10 cellular contexts compared by ENCODE assay signal in the genomic region with DNA sequence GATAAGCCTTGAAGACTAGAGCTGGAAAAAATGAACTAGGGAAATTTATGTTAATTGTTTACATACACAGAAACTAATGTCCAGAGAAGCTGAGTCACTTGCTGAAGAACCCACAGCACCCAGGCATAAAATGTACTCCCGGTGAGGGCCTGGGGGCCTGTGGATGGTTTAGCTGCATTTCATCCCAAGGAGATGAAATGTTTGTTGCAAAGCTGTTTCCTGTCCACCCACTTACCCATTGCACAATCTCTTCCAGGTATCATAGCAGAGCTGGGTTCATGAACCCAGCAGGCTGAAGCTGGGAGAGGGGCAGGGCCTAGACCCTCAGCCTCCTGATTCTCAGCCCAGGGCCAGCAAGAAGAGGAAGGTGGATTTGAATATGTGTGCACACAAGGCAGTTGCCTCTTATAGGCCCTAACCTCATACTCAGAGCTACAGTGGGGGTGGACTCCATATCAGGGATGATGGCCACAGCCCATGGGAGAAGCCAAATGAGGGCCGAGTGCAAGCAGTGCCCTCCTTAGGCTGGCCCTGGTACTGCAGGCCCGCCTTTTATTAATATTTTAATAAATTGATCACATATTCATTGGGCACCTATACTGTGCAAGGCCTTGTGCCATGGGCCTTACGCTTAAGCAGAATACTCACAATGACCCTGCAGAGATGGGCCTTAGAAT.
DNase-seq lines count a peak whose midpoint lies in the region; ATAC-seq, FAIRE-seq and TF ChIP-seq lines count a peak whose summit lies in the region.
"Had no signal": no experiment of that assay in that cellular context is flagged by ENCODE, and none has a peak within 500 bp of the region (broad histone marks: within the 10 kb centered on the region; RNA-seq: fewer than 3 reads in every experiment).

No MANE protein-coding gene starts in this region.

- POLR2A ChIA-PET in IMR-90 (lab: Charles Lee; ENCODE audit: unreplicated experiment): no interaction called here

- no peak overlapping the region for H4K5ac ChIP-seq in IMR-90 (ENCODE audit: low read depth, low read length)

- TF ChIP-seq RAD21 in IMR-90 (IDR thresholded peaks at IDR 0.05; ENCODE audit: low read length): peak; percentile 86

- peak overlapping the region in 1 of 2 experiments; percentile 20; a peak in 1 of 4 replicates for H4K8ac ChIP-seq in IMR-90 (ENCODE audit: low read depth in 2 of 2, low read length in 2 of 2)

- peak; percentile 18 for DNase-seq in DMS79 treated with DMSO at 0.1 percent for 48 hours (lab: John Stamatoyannopoulos, UW)
- no peak for DNase-seq in DMS79 (lab: John Stamatoyannopoulos, UW)
- peak; percentile 80 for DNase-seq in IMR-90
- DNase-seq in astrocyte of the cerebellum (ENCODE audit: low read depth): peak; percentile 32
- no peak for DNase-seq in kidney
- no peak for DNase-seq in upper lobe of left lung
- no peak for DNase-seq in MV-4-11 (lab: John Stamatoyannopoulos, UW)
- DNase-seq: activated B cell treated with CpG ODN at 0.5 μM for 24 hours had no signal

- H3K9me1 ChIP-seq in IMR-90 (ENCODE audit: insufficient read depth, low read length): peaks cover 6% of the 10 kb centered on the region; the same call in 1 of the 2 replicates

- H3K27me3 ChIP-seq in IMR-90 (ENCODE audit: control insufficient read depth, insufficient read depth, low read length): no peaks in the 10 kb centered on the region
- H3K27me3 ChIP-seq in upper lobe of left lung: no peaks in the 10 kb centered on the region

- in situ Hi-C loops in IMR-90 (cut with MboI; ENCODE audit: low sequenced_read_pairs) (no loop called here), astrocyte of the cerebellum (cut with HindIII; ENCODE audit: low sequenced_read_pairs) (no loop called here)

- peak overlapping the region; percentile 7 for H2AFZ ChIP-seq in IMR-90 (replicated peaks; ENCODE audit: low read length, poor library complexity)

- no TSS peak for BruUV-seq in IMR-90 (replicated peaks; lab: Mats Ljungman, UMichigan)

- ATAC-seq in IMR-90 (ENCODE audit: low read depth): peak; percentile 98
- ATAC-seq in upper lobe of left lung (ENCODE audit: low FRiP score in 2 of 2): peak in 1 of 2 donors; percentile 78
- ATAC-seq in GM18861 (IDR thresholded peaks at IDR 0.05; ENCODE audit: unreplicated experiment): no peak

- no peak overlapping the region for H3K4me3 ChIP-seq in IMR-90 (ENCODE audit: insufficient read depth, low read depth, low read length)
- no peak overlapping the region for H3K4me3 ChIP-seq in astrocyte of the cerebellum (ENCODE audit: low read depth, low read length)
- H3K4me3 ChIP-seq in kidney (ENCODE audit: low read length in 2 of 2): no peak overlapping the region
- H3K4me3 ChIP-seq in upper lobe of left lung: no peak overlapping the region
- H3K4me3 ChIP-seq: skin epidermis had no signal

- dilution Hi-C loops in IMR-90 (cut with HindIII; ENCODE audit: low sequenced_read_pairs, unreplicated experiment): no loop called here

- peak overlapping the region; percentile 17 for H4K91ac ChIP-seq in IMR-90 (ENCODE audit: insufficient read depth, low read depth, low read length)

- H3K36me3 ChIP-seq in IMR-90 (ENCODE audit: control insufficient read depth, insufficient read depth, low read length) (peaks cover 24% of the 10 kb centered on the region), kidney (ENCODE audit: control insufficient read depth in 1 of 2, insufficient read depth in 2 of 2, low read length in 2 of 2) (peaks cover 0 to 1% of the 10 kb centered on the region in 2 donors), upper lobe of left lung (no peaks in the 10 kb centered on the region)

- intact Hi-C loops in IMR-90 (cut with micrococcal nuclease) (loop anchor here (1.0 kb wide), 2 partner anchors 158 to 188 kb away; no protein-coding TSS in a partner anchor), kidney (cut with DNase I) (no loop called here)

- no peaks in the 10 kb centered on the region for H3K9me3 ChIP-seq in IMR-90 (ENCODE audit: control insufficient read depth, insufficient read depth, low read length)
- no peaks in the 10 kb centered on the region for H3K9me3 ChIP-seq in kidney (ENCODE audit: control insufficient read depth in 1 of 2, low read length in 2 of 2)
- no peaks in the 10 kb centered on the region for H3K9me3 ChIP-seq in upper lobe of left lung

- TF ChIP-seq CTCF in IMR-90 (conservative IDR thresholded peaks at IDR 0.05; ENCODE audit: low read depth, low read length) (peak; percentile 94), astrocyte of the cerebellum (IDR thresholded peaks at IDR 0.05; ENCODE audit: low read depth, low read length, missing control alignments) (peak; percentile 94), kidney (IDR thresholded peaks at IDR 0.05; ENCODE audit: borderline replicate concordance, extremely low read depth, insufficient read depth) (peak; percentile 47), upper lobe of left lung (IDR thresholded peaks at IDR 0.05) (peak; percentile 34 to 71 (median 58))

- no peak for TF ChIP-seq POLR2A in IMR-90 (IDR thresholded peaks at IDR 0.05; ENCODE audit: low read depth, low read length)
- no peak for TF ChIP-seq POLR2A in upper lobe of left lung (IDR thresholded peaks at IDR 0.05)

- H2BK20ac ChIP-seq in IMR-90 (ENCODE audit: low read depth, low read length): peak overlapping the region; percentile 53

- H3K23ac ChIP-seq in IMR-90 (ENCODE audit: low read depth, low read length): no peak overlapping the region

- H3K56ac ChIP-seq in IMR-90 (ENCODE audit: extremely low read depth, insufficient read depth, low read length): no peak overlapping the region

- H3K79me1 ChIP-seq in IMR-90 (ENCODE audit: low read depth in 1 of 2, low read length in 2 of 2): peaks cover 6 to 24% of the 10 kb centered on the region in 2 experiments; a peak in 3 of 4 replicates

- no peak for TF ChIP-seq EP300 in upper lobe of left lung (IDR thresholded peaks at IDR 0.05)

- peak overlapping the region; percentile 55; the same call in 1 of the 2 replicates for H3K4ac ChIP-seq in IMR-90 (ENCODE audit: low read depth, low read length)

- CTCF ChIA-PET in IMR-90 (lab: Yijun Ruan, JAX): interaction anchor here (0.6 to 1.9 kb wide), 17 partner anchors 9 to 189 kb away, joined by 3 to 31 read pairs (median 3); no protein-coding TSS in a partner anchor

- no peak overlapping the region for H2AK9ac ChIP-seq in IMR-90 (replicated peaks; ENCODE audit: low read depth, low read length, poor library complexity)

- peaks cover 17% of the 10 kb centered on the region; the same call in 1 of the 2 replicates for H4K20me1 ChIP-seq in IMR-90 (ENCODE audit: insufficient read depth, low read length)

- H3K27ac ChIP-seq in IMR-90 (ENCODE audit: insufficient read depth, low read length): peak overlapping the region; percentile 30
- no peak overlapping the region for H3K27ac ChIP-seq in kidney (ENCODE audit: low read depth in 2 of 2, low read length in 2 of 2)
- no peak overlapping the region for H3K27ac ChIP-seq in upper lobe of left lung

- H3K4me1 ChIP-seq in IMR-90 (ENCODE audit: control insufficient read depth, insufficient read depth, low read length) (peaks cover 7% of the 10 kb centered on the region), kidney (ENCODE audit: control insufficient read depth in 1 of 2, insufficient read depth in 1 of 2, low read depth in 1 of 2, low read length in 2 of 2) (no peaks in the 10 kb centered on the region), upper lobe of left lung (no peaks in the 10 kb centered on the region)

- no CpG with 5 or more reads among the region's 4 CpGs for WGBS in IMR-90 (ENCODE audit: extremely low coverage in 2 of 2, insufficient read length in 1 of 2), 2 experiments
- WGBS in upper lobe of left lung, 2 donors: 67 to 73% methylated on average over 4 of the region's 4 CpGs

- H2BK15ac ChIP-seq in IMR-90 (ENCODE audit: low read depth, low read length): no peak overlapping the region; the same call in 2 of the 3 replicates

- H3K9ac ChIP-seq in IMR-90 (ENCODE audit: low read depth, low read length) (0 out of 2 replicates have a peak overlapping the region, but pooled peaks have one; percentile 0), kidney (ENCODE audit: low read length in 2 of 2) (no peak overlapping the region)

- H2BK5ac ChIP-seq in IMR-90 (ENCODE audit: low read depth, low read length, poor library complexity, severe bottlenecking): peak overlapping the region; percentile 53

- no peak overlapping the region for H3K14ac ChIP-seq in IMR-90 (replicated peaks; ENCODE audit: low read depth, low read length)

- H3K4me2 ChIP-seq in IMR-90 (ENCODE audit: low read depth, low read length): no peak overlapping the region

- no peak overlapping the region for H3K18ac ChIP-seq in IMR-90 (ENCODE audit: low read depth, low read length)

- H2AK5ac ChIP-seq in IMR-90 (ENCODE audit: low read depth, low read length): 0 out of 2 replicates have a peak overlapping the region, but pooled peaks have one; percentile 1

- FAIRE-seq in kidney (lab: Jason Lieb, UNC): no peak

- peak overlapping the region; percentile 21; the same call in 1 of the 2 replicates for H2BK120ac ChIP-seq in IMR-90 (ENCODE audit: low read depth, low read length)

TF ChIP-seq in IMR-90, 13 proteins besides CTCF, POLR2A, EP300 and RAD21:
- TF ChIP-seq MXI1 (IDR thresholded peaks at IDR 0.05; ENCODE audit: borderline replicate concordance, low read depth, low read length) (no peak), MAZ (IDR thresholded peaks at IDR 0.05; ENCODE audit: borderline replicate concordance, low read depth, low read length) (peak; percentile 48; the same call in 1 of the 2 replicates), NFE2L2 (IDR thresholded peaks at IDR 0.05; ENCODE audit: low read depth, low read length) (0 out of 2 replicates have a peak, but pooled peaks have one; percentile 26), CEBPB (IDR thresholded peaks at IDR 0.05; ENCODE audit: low read depth, low read length) (peak; percentile 95), CHD1 (IDR thresholded peaks at IDR 0.05; ENCODE audit: low read depth, low read length) (no peak), FOS (IDR thresholded peaks at IDR 0.05; ENCODE audit: low read depth, low read length) (no peak), RCOR1 (IDR thresholded peaks at IDR 0.05; ENCODE audit: insufficient replicate concordance, low read length) (no peak), SMC3 (IDR thresholded peaks at IDR 0.05; ENCODE audit: low read depth, low read length) (peak; percentile 82), MAFK (IDR thresholded peaks at IDR 0.05; ENCODE audit: low read depth, low read length) (no peak), RFX5 (IDR thresholded peaks at IDR 0.05; ENCODE audit: low read depth, low read length) (no peak)

Comparison
In these comparisons a context has a peak if more than half of its experiments do, and no peak if none do; other contexts are left out.
1. DNase-seq: peak in DMS79 treated with DMSO at 0.1 percent for 48 hours (single experiment), IMR-90 (single experiment) and astrocyte of the cerebellum (single experiment); none in DMS79 (single experiment), kidney (single experiment), upper lobe of left lung (0 of 2) and MV-4-11 (single experiment).
2. Peak in every context shown above with its lines, with median percentiles within 50 percentile points of each other: CTCF ChIP-seq.